Comparison of ENCODE assay signal across 1 cellular context in genomic region chr7:2000801-2001321, GRCh38.
TF ChIP-seq lines count a peak whose summit lies in the region.

No MANE protein-coding gene starts in this region.

TF ChIP-seq in H1, 55 proteins besides CTCF, POLR2A, EP300 and RAD21 (continued from another document):
- TF ChIP-seq CHD7 (IDR thresholded peaks at IDR 0.05; ENCODE audit: insufficient replicate concordance, low read length) (no peak), CBX8 (IDR thresholded peaks at IDR 0.05; ENCODE audit: borderline replicate concordance, low read depth, low read length) (no peak)
